Comparison of ENCODE assay signal across 12 cellular contexts in the genomic region with DNA sequence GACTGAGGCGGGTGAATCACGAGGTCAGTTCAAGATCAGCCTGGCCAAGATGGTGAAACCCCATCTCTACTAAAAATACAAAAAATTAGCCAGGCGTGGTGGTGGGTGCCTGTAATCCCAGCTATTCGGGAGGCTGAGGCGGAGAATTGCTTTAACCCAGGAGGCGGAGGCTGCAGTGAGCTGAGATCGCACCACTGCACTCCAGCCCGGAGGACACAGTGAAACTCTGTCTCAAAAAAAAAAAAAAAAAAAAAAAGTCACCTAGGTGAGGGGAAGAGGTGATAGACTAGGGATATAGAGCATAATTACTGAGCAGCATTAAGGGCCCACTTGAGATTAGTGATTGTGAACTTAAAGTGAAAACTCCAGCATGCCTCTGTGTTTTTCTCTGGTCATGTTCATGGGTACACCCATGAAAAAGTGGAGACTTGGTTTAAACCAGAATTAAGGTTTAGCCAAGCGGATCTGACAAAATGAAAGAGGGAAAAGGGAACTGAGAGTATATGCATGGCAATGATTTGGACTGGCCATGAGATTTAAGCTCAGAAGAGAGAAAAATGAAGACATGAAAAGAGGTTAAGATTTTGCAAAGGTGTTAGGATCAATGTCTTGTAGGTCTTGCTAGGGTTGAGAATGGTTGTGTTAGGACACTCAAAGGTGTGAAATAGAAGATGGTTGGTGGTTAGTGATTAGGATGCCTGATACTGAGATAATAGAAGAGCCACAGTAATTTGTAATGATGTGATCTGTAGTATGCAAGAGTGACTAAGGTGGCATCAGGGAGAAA.
DNase-seq lines count a peak whose midpoint lies in the region; ATAC-seq and TF ChIP-seq lines count a peak whose summit lies in the region.
"Had no signal": no experiment of that assay in that cellular context is flagged by ENCODE, and none has a peak within 500 bp of the region (broad histone marks: within the 10 kb centered on the region; RNA-seq: fewer than 3 reads in every experiment).

No MANE protein-coding gene starts in this region.

- ATAC-seq in GM19328 (IDR thresholded peaks at IDR 0.05; ENCODE audit: unreplicated experiment) (peak; percentile 72), HG02610 (IDR thresholded peaks at IDR 0.05; ENCODE audit: unreplicated experiment) (peak; percentile 63), HG03378 (IDR thresholded peaks at IDR 0.05; ENCODE audit: unreplicated experiment) (peak; percentile 82)
- ATAC-seq: pancreas had no signal

- DNase-seq in GM06990 (ENCODE audit: extremely low read depth, insufficient read length) (peak; percentile 35), superior temporal gyrus (ENCODE audit: extremely low spot score) (no peak), caudate nucleus (lab: John Stamatoyannopoulos, UW) (no peak), lower leg skin (ENCODE audit: low spot score in 2 of 2) (no peak)
- no peak for DNase-seq in stimulated activated CD8-positive, alpha-beta memory T cell treated with anti-CD3 and anti-CD28 coated beads, Interleukin-4, amount 100 ng/mL, for 48 hours
- DNase-seq: activated CD4-positive, alpha-beta T cell treated with anti-CD3 and anti-CD28 coated beads for 48 hours; NCI-H1048; pancreas; Peyer's patch had no signal

- H3K27ac ChIP-seq in caudate nucleus (ENCODE audit: low read depth, low read length), result no peak overlapping the region
- H3K27ac ChIP-seq: pancreas, Peyer's patch had no signal

- H3K4me3 ChIP-seq in GM06990 (replicated peaks; ENCODE audit: low read depth, low read length) (no peak overlapping the region), lower leg skin (ENCODE audit: low read depth, poor library complexity, severe bottlenecking) (no peak overlapping the region)
- H3K4me3 ChIP-seq: pancreas, Peyer's patch had no signal

- 95 to 98% methylated on average over 9 of the region's 9 CpGs for WGBS in lower leg skin, 2 donors

- H3K36me3 ChIP-seq in GM06990 (ENCODE audit: control insufficient read depth, insufficient read depth, low read length), result peaks cover 2% of the 10 kb centered on the region; the same call in 1 of the 2 replicates
- H3K36me3 ChIP-seq: pancreas, Peyer's patch had no signal

- intact Hi-C loops in lower leg skin (cut with DNase I; ENCODE audit: low total_unique reads), result no loop called here

- no peak for TF ChIP-seq POLR2A in lower leg skin (IDR thresholded peaks at IDR 0.05)

- TF ChIP-seq CTCF in GM06990 (IDR thresholded peaks at IDR 0.05; ENCODE audit: insufficient read depth, low read length, poor library complexity, severe bottlenecking) (no peak), lower leg skin (IDR thresholded peaks at IDR 0.05) (no peak)

- H3K27me3 ChIP-seq in GM06990 (replicated peaks; ENCODE audit: control insufficient read depth, insufficient read depth, low read length), result no peaks in the 10 kb centered on the region
- H3K27me3 ChIP-seq: pancreas, Peyer's patch had no signal
